Comparison of ENCODE assay signal across 8 cellular contexts in genomic region chr20:3172126-3172932, GRCh38. TPM values are rescaled to one million over a fixed set of nuclear protein-coding genes. Genes with fewer than 3 reads are reported as not detected.
DNase-seq lines count a peak whose midpoint lies in the region; ATAC-seq and TF ChIP-seq lines count a peak whose summit lies in the region.

No MANE protein-coding gene starts in this region.

- 9 to 18% methylated on average over 4 to 5 of the region's 5 CpGs for WGBS in esophagus squamous epithelium, 2 donors
- WGBS in psoas muscle, 3 donors = 32 to 36% (median 36%) methylated on average over 4 to 5 of the region's 5 CpGs

- TF ChIP-seq CTCF in DOHH2 (IDR thresholded peaks at IDR 0.05; ENCODE audit: low read depth, low read length, poor library complexity, severe bottlenecking) (no peak), esophagus squamous epithelium (IDR thresholded peaks at IDR 0.05) (no peak), psoas muscle (IDR thresholded peaks at IDR 0.05) (no peak)

- TF ChIP-seq POLR2A in esophagus squamous epithelium (IDR thresholded peaks at IDR 0.05) = no peak

- no peaks in the 10 kb centered on the region for H3K79me2 ChIP-seq in DOHH2 (ENCODE audit: control insufficient read depth, low read length)

- intact Hi-C loops in esophagus squamous epithelium (cut with DNase I) (no loop called here), psoas muscle (cut with DNase I) (no loop called here)

- peak overlapping the region; percentile 86 for H3K4me3 ChIP-seq in DOHH2 (ENCODE audit: low read length)
- peak overlapping the region; percentile 89 for H3K4me3 ChIP-seq in SJCRH30
- H3K4me3 ChIP-seq in esophagus squamous epithelium = peak overlapping the region; percentile 74 to 92 (median 88)
- peak overlapping the region; percentile 81 for H3K4me3 ChIP-seq in psoas muscle

- no peak for DNase-seq in SJCRH30
- DNase-seq in esophagus squamous epithelium (lab: John Stamatoyannopoulos, UW) = no peak
- peak in 1 of 2 donors; percentile 28 for DNase-seq in psoas muscle
- DNase-seq in putamen (ENCODE audit: low spot score) = no peak
- DNase-seq in activated CD4-positive, alpha-beta T cell treated with anti-CD3 and anti-CD28 coated beads for 1 hour = no peak
- no peak for DNase-seq in stimulated activated naive CD4-positive, alpha-beta T cell treated with Interleukin-2 at 50 U/mL for 16 hours (lab: John Stamatoyannopoulos, UW)

- ATAC-seq in psoas muscle = no peak
- ATAC-seq in GM21367 (IDR thresholded peaks at IDR 0.05; ENCODE audit: unreplicated experiment) = no peak

- no peaks in the 10 kb centered on the region for H3K36me3 ChIP-seq in DOHH2 (ENCODE audit: control insufficient read depth, low read length)
- H3K36me3 ChIP-seq in SJCRH30 = no peaks in the 10 kb centered on the region
- H3K36me3 ChIP-seq in esophagus squamous epithelium = no peaks in the 10 kb centered on the region
- no peaks in the 10 kb centered on the region for H3K36me3 ChIP-seq in psoas muscle (ENCODE audit: insufficient read depth in 1 of 2, low read depth in 1 of 2)

- H3K27me3 ChIP-seq in DOHH2 (ENCODE audit: control insufficient read depth, low read length) = peaks cover 62% of the 10 kb centered on the region
- no peaks in the 10 kb centered on the region for H3K27me3 ChIP-seq in SJCRH30
- H3K27me3 ChIP-seq in esophagus squamous epithelium = peaks cover 0 to 57% (median 0%) of the 10 kb centered on the region in 4 donors
- H3K27me3 ChIP-seq in psoas muscle (ENCODE audit: insufficient read depth in 3 of 3, low read length in 2 of 3) = no peaks in the 10 kb centered on the region

- peaks cover 14% of the 10 kb centered on the region for H3K4me1 ChIP-seq in DOHH2 (ENCODE audit: control insufficient read depth, low read length)
- H3K4me1 ChIP-seq in SJCRH30 = peaks cover 8% of the 10 kb centered on the region
- H3K4me1 ChIP-seq in esophagus squamous epithelium = peaks cover 8 to 42% (median 16%) of the 10 kb centered on the region in 3 donors
- H3K4me1 ChIP-seq in psoas muscle = peaks cover 17% of the 10 kb centered on the region

- no peaks in the 10 kb centered on the region for H4K20me1 ChIP-seq in DOHH2 (ENCODE audit: control insufficient read depth, insufficient read depth, low read depth, low read length)

- no peaks in the 10 kb centered on the region for H3K9me2 ChIP-seq in DOHH2 (replicated peaks; ENCODE audit: control insufficient read depth, low read length)

- H3F3A ChIP-seq in DOHH2 (ENCODE audit: control insufficient read depth, insufficient read depth) = peaks cover 6% of the 10 kb centered on the region; the same call in 1 of the 2 replicates

- H3K9me3 ChIP-seq in DOHH2 (ENCODE audit: control insufficient read depth, insufficient read depth, low read length) (no peaks in the 10 kb centered on the region), SJCRH30 (replicated peaks) (no peaks in the 10 kb centered on the region), esophagus squamous epithelium (no peaks in the 10 kb centered on the region), psoas muscle (no peaks in the 10 kb centered on the region)

- H3K4me2 ChIP-seq in DOHH2 (ENCODE audit: low read length) = peak overlapping the region; percentile 99

- H3K27ac ChIP-seq in DOHH2 (ENCODE audit: low read depth, low read length) (no peak overlapping the region), SJCRH30 (no peak overlapping the region), esophagus squamous epithelium (peak overlapping the region in 1 of 4 donors; percentile 76), psoas muscle (no peak overlapping the region)

RNA-seq across cellular contexts. Expression of gene LZTS3, which starts 1.0 kb away (rescaled TPM):
- total RNA-seq in SJCRH30 (2014; rRNA removed; shearing (Covaris generic)) = 3.2 and 3.4 TPM in 2 replicates
- total RNA-seq in esophagus squamous epithelium (1 to 10 TPM; 1.1 to 6.3 (median 4.4) TPM), psoas muscle (10 to 100 TPM in 1 of 4 donors, 1 to 10 TPM in 3; 5.8 to 10.5 (median 7.5) TPM)
- polyA plus RNA-seq in psoas muscle = 10 to 100 TPM in 1 of 3 donors, 1 to 10 TPM in 2; 4.1 to 13.7 (median 8.0) TPM

RNA-seq across cellular contexts. Expression of gene FASTKD5, which starts 12.7 kb away (rescaled TPM):
- 20.2 and 21.0 TPM in 2 replicates for total RNA-seq in SJCRH30 (2014; rRNA removed; shearing (Covaris generic))
- total RNA-seq in esophagus squamous epithelium (10 to 100 TPM; 13.4 to 19.8 (median 16.5) TPM), psoas muscle (10 to 100 TPM; 22.4 to 45.9 (median 26.4) TPM)
- polyA plus RNA-seq in psoas muscle = 10 to 100 TPM; 30.9 to 91.1 (median 35.5) TPM

RNA-seq across cellular contexts. Expression of gene UBOX5, which starts 12.7 kb away (rescaled TPM):
- total RNA-seq in SJCRH30 (2014; rRNA removed; shearing (Covaris generic)) = 5.2 and 5.8 TPM in 2 replicates
- total RNA-seq in esophagus squamous epithelium = 1 to 10 TPM; 3.0 to 5.1 (median 3.5) TPM
- 10 to 100 TPM in 1 of 4 donors, 1 to 10 TPM in 3; 6.1 to 10.8 (median 8.3) TPM for total RNA-seq in psoas muscle
- polyA plus RNA-seq in psoas muscle = 1 to 10 TPM; 4.0 to 7.9 (median 5.6) TPM

RNA-seq across cellular contexts. Expression of gene DDRGK1, which starts 32.2 kb away (rescaled TPM):
- 15.5 and 16.4 TPM in 2 replicates for total RNA-seq in SJCRH30 (2014; rRNA removed; shearing (Covaris generic))
- total RNA-seq in esophagus squamous epithelium (10 to 100 TPM; 59.2 to 71.7 (median 66.4) TPM), psoas muscle (10 to 100 TPM; 36.6 to 49.7 (median 42.3) TPM)
- 10 to 100 TPM; 58.3 to 82.2 (median 71.7) TPM for polyA plus RNA-seq in psoas muscle

RNA-seq across cellular contexts. Expression of gene ITPA, which starts 37.0 kb away (rescaled TPM):
- 46.4 and 46.5 TPM in 2 replicates for total RNA-seq in SJCRH30 (2014; rRNA removed; shearing (Covaris generic))
- 10 to 100 TPM; 47.1 to 54.5 (median 48.7) TPM for total RNA-seq in esophagus squamous epithelium
- total RNA-seq in psoas muscle = 10 to 100 TPM; 19.6 to 26.0 (median 23.9) TPM
- polyA plus RNA-seq in psoas muscle = 10 to 100 TPM; 28.4 to 83.9 (median 41.0) TPM
